Comparison of ENCODE assay signal across 8 cellular contexts in the genomic region with DNA sequence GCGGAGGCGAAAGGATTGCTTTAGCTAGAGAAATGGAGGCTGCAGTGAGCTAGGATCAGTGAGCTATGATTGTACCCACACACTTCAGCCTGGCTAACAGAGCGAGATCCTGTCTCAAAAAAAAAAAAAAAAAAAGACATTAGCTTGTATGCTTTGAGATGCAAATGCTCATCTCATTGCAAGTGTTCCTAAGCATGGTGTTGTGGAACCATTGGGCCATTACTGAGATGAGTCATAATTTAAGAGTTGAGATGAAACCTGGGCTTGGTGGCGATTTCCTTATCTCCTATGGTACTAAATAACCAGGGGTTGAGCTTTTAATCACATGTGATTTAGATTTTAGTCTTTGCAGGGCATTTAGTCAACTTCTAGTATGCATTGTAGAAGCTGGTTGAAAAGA. TPM values are rescaled to one million over a fixed set of nuclear protein-coding genes. Genes with fewer than 3 reads are reported as not detected.
DNase-seq lines count a peak whose midpoint lies in the region; ATAC-seq, FAIRE-seq and TF ChIP-seq lines count a peak whose summit lies in the region.

No MANE protein-coding gene starts in this region.

- no peak overlapping the region for H3K9ac ChIP-seq in kidney (ENCODE audit: low read length in 2 of 2)

- no peak for TF ChIP-seq POLR2A in vagina (IDR thresholded peaks at IDR 0.05)

- peaks cover 18% of the 10 kb centered on the region for H3K36me3 ChIP-seq in neuron (ENCODE audit: insufficient read depth, low read length)
- H3K36me3 ChIP-seq in kidney (ENCODE audit: control insufficient read depth in 1 of 2, insufficient read depth in 2 of 2, low read length in 2 of 2) = peaks cover 0 to 4% of the 10 kb centered on the region in 2 donors
- no peaks in the 10 kb centered on the region for H3K36me3 ChIP-seq in vagina

- intact Hi-C loops in kidney (cut with DNase I) = no loop called here
- intact Hi-C loops in vagina (cut with DNase I) = no loop called here

- H3K4me3 ChIP-seq in neuron (ENCODE audit: low read length) (peak overlapping the region; percentile 74), kidney (ENCODE audit: low read length in 2 of 2) (peak overlapping the region in 1 of 2 donors; percentile 24), vagina (no peak overlapping the region)

- H3K27ac ChIP-seq in kidney (ENCODE audit: low read depth in 2 of 2, low read length in 2 of 2) (no peak overlapping the region), vagina (no peak overlapping the region)

- no peak for FAIRE-seq in kidney (lab: Jason Lieb, UNC)

- peaks cover 14% of the 10 kb centered on the region for H3K4me1 ChIP-seq in neuron (ENCODE audit: insufficient read depth, low read length)
- peaks cover 12 to 23% of the 10 kb centered on the region in 2 donors for H3K4me1 ChIP-seq in kidney (ENCODE audit: control insufficient read depth in 1 of 2, insufficient read depth in 1 of 2, low read depth in 1 of 2, low read length in 2 of 2)
- H3K4me1 ChIP-seq in vagina = peaks cover 62% of the 10 kb centered on the region

- DNase-seq in NCI-H2029 (lab: John Stamatoyannopoulos, UW) = peak; percentile 57
- no peak for DNase-seq in NCI-H2029 treated with DMSO at 0.1 percent for 48 hours (lab: John Stamatoyannopoulos, UW)
- DNase-seq in SW480 (ENCODE audit: low spot score) = peak; percentile 17
- DNase-seq in kidney = no peak
- no peak for DNase-seq in vagina (ENCODE audit: extremely low spot score in 2 of 2)
- DNase-seq in HuH-7 (ENCODE audit: low spot score) = no peak

- TF ChIP-seq CTCF in kidney (IDR thresholded peaks at IDR 0.05; ENCODE audit: borderline replicate concordance, extremely low read depth, insufficient read depth) (no peak), vagina (IDR thresholded peaks at IDR 0.05) (no peak)

- no peaks in the 10 kb centered on the region for H3K27me3 ChIP-seq in neuron (ENCODE audit: insufficient read depth, low read length)
- no peaks in the 10 kb centered on the region for H3K27me3 ChIP-seq in vagina

- ATAC-seq in HG02759 (IDR thresholded peaks at IDR 0.05; ENCODE audit: unreplicated experiment) = peak; percentile 22

- H2AFZ ChIP-seq in neuron (ENCODE audit: low read depth, low read length) = no peak overlapping the region

- H3K9me3 ChIP-seq in neuron (ENCODE audit: low read length) = no peaks in the 10 kb centered on the region
- H3K9me3 ChIP-seq in kidney (ENCODE audit: control insufficient read depth in 1 of 2, low read length in 2 of 2) = no peaks in the 10 kb centered on the region
- H3K9me3 ChIP-seq in vagina = no peaks in the 10 kb centered on the region

RNA-seq across cellular contexts. Expression of gene PLEKHA3, which starts 2.2 kb away (rescaled TPM):
- total RNA-seq in kidney (34.2 TPM), vagina (5.9 TPM)
- 9.4 TPM for polyA plus RNA-seq in kidney (ENCODE audit: insufficient read depth, low read depth, low replicate concordance)

RNA-seq across cellular contexts. Expression of gene FKBP7, which starts 4.0 kb away (rescaled TPM):
- total RNA-seq in kidney (8.2 TPM), vagina (30.9 TPM)
- 10.8 TPM for polyA plus RNA-seq in kidney (ENCODE audit: insufficient read depth, low read depth, low replicate concordance)

RNA-seq across cellular contexts. Expression of gene PJVK, which starts 31.3 kb away (rescaled TPM):
- total RNA-seq in kidney (4.3 TPM), vagina (4.9 TPM)
- 6.2 TPM for polyA plus RNA-seq in kidney (ENCODE audit: insufficient read depth, low read depth, low replicate concordance)

RNA-seq across cellular contexts. Expression of gene PRKRA, which starts 31.5 kb away (rescaled TPM):
- total RNA-seq in kidney = 43.0 TPM
- 42.6 TPM for polyA plus RNA-seq in kidney (ENCODE audit: insufficient read depth, low read depth, low replicate concordance)
- 79.3 TPM for total RNA-seq in vagina

Comparison
In these comparisons a context has a peak if more than half of its experiments do, and no peak if none do; other contexts are left out.
1. DNase-seq: peak in NCI-H2029 (single experiment) and SW480 (single experiment); none in NCI-H2029 treated with DMSO at 0.1 percent for 48 hours (single experiment), kidney (single experiment), vagina (0 of 2) and HuH-7 (single experiment).